In genomic region chr12:75271576-75271975, GRCh38 we compare ENCODE assay signal across 21 cellular contexts.
"Had no signal": no experiment of that assay in that cellular context is flagged by ENCODE, and none has a peak within 500 bp of the region (broad histone marks: within the 10 kb centered on the region; RNA-seq: fewer than 3 reads in every experiment).

No MANE protein-coding gene starts in this region.

- H3K27ac Mint-ChIP-seq: dendritic cell treated with granulocyte-macrophage colony-stimulating factor and Interleukin-4, amounts not matched to agents 40 ng/mL and 50 ng/mL, for 4 days; effector memory CD8-positive, alpha-beta T cell; naive B cell; nephron had no signal

- H3K36me3 ChIP-seq: prostate gland, right lobe of liver, stomach, upper lobe of left lung, uterus had no signal

- H3K27me3 Mint-ChIP-seq: dendritic cell treated with granulocyte-macrophage colony-stimulating factor and Interleukin-4, amounts not matched to agents 40 ng/mL and 50 ng/mL, for 4 days had no signal

- H3K4me1 Mint-ChIP-seq: naive B cell, nephron had no signal

- H3K9me3 Mint-ChIP-seq: dendritic cell treated with granulocyte-macrophage colony-stimulating factor and Interleukin-4, amounts not matched to agents 40 ng/mL and 50 ng/mL, for 4 days; effector memory CD8-positive, alpha-beta T cell had no signal

- ATAC-seq: effector memory CD8-positive, alpha-beta T cell; left colon; left ventricle myocardium superior; right lobe of liver had no signal

- H3K27ac ChIP-seq: parathyroid adenoma, prostate gland, right lobe of liver, stomach, upper lobe of left lung, uterus had no signal

- H3K36me3 Mint-ChIP-seq: naive B cell had no signal

- FAIRE-seq: colon had no signal

- DNase-seq: cerebellar nuclear complex; effector memory CD8-positive, alpha-beta T cell; erythroblast; left colon; left ventricle myocardium superior; mesendoderm; naive B cell; right lobe of liver; stimulated activated CD4-positive, alpha-beta T cell treated with anti-CD3 and anti-CD28 coated beads, Interleukin-2, amount 100 ng/mL, for 24 hours; stimulated activated CD4-positive, alpha-beta T cell treated with anti-CD3 and anti-CD28 coated beads, Interleukin-4, amount 100 ng/mL, for 4 hours; stimulated activated naive CD4-positive, alpha-beta T cell; stomach; substantia nigra; upper lobe of left lung; uterus had no signal

- H3K4me3 ChIP-seq: lung, prostate gland, right lobe of liver, stomach, upper lobe of left lung, uterus had no signal

- H3K9ac ChIP-seq: parathyroid adenoma had no signal

- H3K27me3 ChIP-seq: right lobe of liver, stomach, upper lobe of left lung, uterus had no signal

- H3K4me1 ChIP-seq: parathyroid adenoma, prostate gland, right lobe of liver, stomach, upper lobe of left lung, uterus had no signal

- H3K9me3 ChIP-seq: prostate gland, right lobe of liver, stomach, upper lobe of left lung, uterus had no signal

- H3K79me2 ChIP-seq: parathyroid adenoma had no signal

- H3K4me3 Mint-ChIP-seq: dendritic cell treated with granulocyte-macrophage colony-stimulating factor and Interleukin-4, amounts not matched to agents 40 ng/mL and 50 ng/mL, for 4 days; effector memory CD8-positive, alpha-beta T cell; naive B cell; nephron had no signal

- H2AFZ ChIP-seq: parathyroid adenoma had no signal
